In genomic region chr17:51224615-51225262, GRCh38 we compare ENCODE assay signal across 15 cellular contexts. TPM values are rescaled to one million over a fixed set of nuclear protein-coding genes. Genes with fewer than 3 reads are reported as not detected.
DNase-seq lines count a peak whose midpoint lies in the region; ATAC-seq and TF ChIP-seq lines count a peak whose summit lies in the region.
"Had no signal": no experiment of that assay in that cellular context is flagged by ENCODE, and none has a peak within 500 bp of the region (broad histone marks: within the 10 kb centered on the region; RNA-seq: fewer than 3 reads in every experiment).

No MANE protein-coding gene starts in this region.

- H3K36me3 ChIP-seq in left ventricle myocardium inferior, result peaks cover 38% of the 10 kb centered on the region

- H3K4me1 ChIP-seq in left ventricle myocardium inferior (peaks cover 29% of the 10 kb centered on the region), foreskin keratinocyte (no peaks in the 10 kb centered on the region)

- H3K27ac ChIP-seq in left ventricle myocardium inferior (replicated peaks) (peak overlapping the region; percentile 47), foreskin keratinocyte (no peak overlapping the region)

- H3K27me3 Mint-ChIP-seq in T-helper 2 cell treated with Interferon-gamma antibody and Interleukin-4, amounts not matched to agents 5 μg/mL and 100 μg/mL, for 36 hours (ENCODE audit: low read depth), result no peaks in the 10 kb centered on the region
- H3K27me3 Mint-ChIP-seq in stimulated activated naive B cell treated with anti-CD40 and anti-IgM and Interleukin-4, amounts not matched to agents 10 μg/mL and 1 μg/mL and 100 μg/mL, for 72 hours, result no peaks in the 10 kb centered on the region

- H3K36me3 Mint-ChIP-seq in T-helper 2 cell treated with Interferon-gamma antibody and Interleukin-4, amounts not matched to agents 5 μg/mL and 100 μg/mL, for 36 hours (ENCODE audit: low read depth), result peaks cover 28% of the 10 kb centered on the region
- peaks cover 17 to 34% of the 10 kb centered on the region in 2 donors for H3K36me3 Mint-ChIP-seq in stimulated activated naive B cell treated with anti-CD40 and anti-IgM and Interleukin-4, amounts not matched to agents 10 μg/mL and 1 μg/mL and 100 μg/mL, for 72 hours

- intact Hi-C loops in left ventricle myocardium inferior (cut with micrococcal nuclease) (no loop called here), left ventricle myocardium superior (cut with micrococcal nuclease) (no loop called here)

- no peak for TF ChIP-seq CTCF in left ventricle myocardium inferior (IDR thresholded peaks at IDR 0.05; ENCODE audit: borderline replicate concordance)
- TF ChIP-seq CTCF in foreskin keratinocyte (conservative IDR thresholded peaks at IDR 0.05), result peak; percentile 15

- H3K27me3 ChIP-seq in left ventricle myocardium inferior (ENCODE audit: low read depth) (no peaks in the 10 kb centered on the region), foreskin keratinocyte (no peaks in the 10 kb centered on the region)
- H3K27me3 ChIP-seq: gastroesophageal sphincter had no signal

- peak overlapping the region; percentile 33 for H3K4me3 ChIP-seq in left ventricle myocardium inferior
- H3K4me3 ChIP-seq: gastroesophageal sphincter had no signal

- H3K9me3 ChIP-seq in left ventricle myocardium inferior (replicated peaks), result no peaks in the 10 kb centered on the region
- H3K9me3 ChIP-seq: gastroesophageal sphincter had no signal

- ATAC-seq in left ventricle myocardium superior (no peak), foreskin keratinocyte (peak; percentile 9), HG03196 (IDR thresholded peaks at IDR 0.05; ENCODE audit: unreplicated experiment) (no peak), HG02571 (IDR thresholded peaks at IDR 0.05; ENCODE audit: unreplicated experiment) (no peak)
- no peak for ATAC-seq in stimulated activated naive B cell treated with anti-CD40 and anti-IgM and Interleukin-4, amounts not matched to agents 10 μg/mL and 1 μg/mL and 100 μg/mL, for 72 hours (replicated peaks)
- ATAC-seq: gastroesophageal sphincter, left lobe of liver had no signal

- H3K9me3 Mint-ChIP-seq in T-helper 2 cell treated with Interferon-gamma antibody and Interleukin-4, amounts not matched to agents 5 μg/mL and 100 μg/mL, for 36 hours, result no peaks in the 10 kb centered on the region
- H3K9me3 Mint-ChIP-seq in stimulated activated naive B cell treated with anti-CD40 and anti-IgM and Interleukin-4, amounts not matched to agents 10 μg/mL and 1 μg/mL and 100 μg/mL, for 72 hours, result no peaks in the 10 kb centered on the region

- DNase-seq in left ventricle myocardium inferior (no peak), left ventricle myocardium superior (no peak), foreskin keratinocyte (peak in 1 of 2 donors; percentile 7), LoVo (ENCODE audit: low spot score) (no peak)
- no peak for DNase-seq in T-helper 2 cell treated with Interferon-gamma antibody and Interleukin-4, amounts not matched to agents 5 μg/mL and 100 μg/mL, for 36 hours (ENCODE audit: low spot score)
- no peak for DNase-seq in stimulated activated naive B cell treated with anti-CD40 and anti-IgM and Interleukin-4, amounts not matched to agents 10 μg/mL and 1 μg/mL and 100 μg/mL, for 72 hours
- DNase-seq: AML-193; NCI-H146; posterior cingulate gyrus; stimulated activated CD4-positive, alpha-beta T cell treated with anti-CD3 and anti-CD28 coated beads, Interleukin-1b, Interleukin-23, amount 100 ng/mL, for 48 hours; stimulated activated naive CD4-positive, alpha-beta T cell had no signal

- H3K4me3 Mint-ChIP-seq in T-helper 2 cell treated with Interferon-gamma antibody and Interleukin-4, amounts not matched to agents 5 μg/mL and 100 μg/mL, for 36 hours, result peak overlapping the region; percentile 27
- H3K4me3 Mint-ChIP-seq in stimulated activated naive B cell treated with anti-CD40 and anti-IgM and Interleukin-4, amounts not matched to agents 10 μg/mL and 1 μg/mL and 100 μg/mL, for 72 hours, result no peak overlapping the region

- H3K27ac Mint-ChIP-seq in T-helper 2 cell treated with Interferon-gamma antibody and Interleukin-4, amounts not matched to agents 5 μg/mL and 100 μg/mL, for 36 hours, result peak overlapping the region; percentile 11
- H3K27ac Mint-ChIP-seq in stimulated activated naive B cell treated with anti-CD40 and anti-IgM and Interleukin-4, amounts not matched to agents 10 μg/mL and 1 μg/mL and 100 μg/mL, for 72 hours, result peak overlapping the region; percentile 53

- peaks cover 25% of the 10 kb centered on the region for H3K4me1 Mint-ChIP-seq in T-helper 2 cell treated with Interferon-gamma antibody and Interleukin-4, amounts not matched to agents 5 μg/mL and 100 μg/mL, for 36 hours (ENCODE audit: low read depth)
- H3K4me1 Mint-ChIP-seq in stimulated activated naive B cell treated with anti-CD40 and anti-IgM and Interleukin-4, amounts not matched to agents 10 μg/mL and 1 μg/mL and 100 μg/mL, for 72 hours, result peaks cover 19 to 32% of the 10 kb centered on the region in 2 donors

RNA-seq across cellular contexts. Expression of gene MBTD1, which starts 35.1 kb away (rescaled TPM):
- total RNA-seq in left ventricle myocardium inferior (5.4 TPM), left ventricle myocardium superior (6.6 TPM), foreskin keratinocyte (5.0 and 5.2 TPM in 2 replicates)
- 1.3 TPM in 2 replicates for polyA plus RNA-seq in foreskin keratinocyte

RNA-seq across cellular contexts. Expression of gene UTP18, which starts 35.6 kb away (rescaled TPM):
- total RNA-seq in left ventricle myocardium inferior (6.8 TPM), left ventricle myocardium superior (7.3 TPM), foreskin keratinocyte (52.6 and 62.6 TPM in 2 replicates)
- 39.5 and 52.1 TPM in 2 replicates for polyA plus RNA-seq in foreskin keratinocyte

RNA-seq across cellular contexts. Expression of gene NME2, which starts 58.5 kb away (rescaled TPM):
- total RNA-seq in left ventricle myocardium inferior (220 TPM), left ventricle myocardium superior (248 TPM), foreskin keratinocyte (1,137 TPM in 2 replicates)
- 1,484 and 1,519 TPM in 2 replicates for polyA plus RNA-seq in foreskin keratinocyte
